Comparison of ENCODE assay signal across 10 cellular contexts in genomic region chr16:3961449-3961849, GRCh38.
DNase-seq lines count a peak whose midpoint lies in the region; ATAC-seq and TF ChIP-seq lines count a peak whose summit lies in the region.
"Had no signal": no experiment of that assay in that cellular context is flagged by ENCODE, and none has a peak within 500 bp of the region (broad histone marks: within the 10 kb centered on the region; RNA-seq: fewer than 3 reads in every experiment).

No MANE protein-coding gene starts in this region.

- no peaks in the 10 kb centered on the region for H3K9me2 ChIP-seq in Loucy (replicated peaks; ENCODE audit: low read depth, low read length)

- no peak overlapping the region for H2AFZ ChIP-seq in Loucy (ENCODE audit: low read length)

- ATAC-seq in natural killer cell treated with Interleukin-12 subunit alpha and Interleukin-12 subunit beta and Interleukin-15 and Interleukin-18, amount 100 ng/mL, for 72 hours, result no peak
- ATAC-seq in GM21529 (IDR thresholded peaks at IDR 0.05; ENCODE audit: unreplicated experiment), result no peak

- no peaks in the 10 kb centered on the region for H3K9me3 Mint-ChIP-seq in natural killer cell treated with Interleukin-12 subunit alpha and Interleukin-12 subunit beta and Interleukin-15 and Interleukin-18, amount 100 ng/mL, for 72 hours

- peaks cover 0 to 8% of the 10 kb centered on the region in 2 donors for H3K27me3 Mint-ChIP-seq in natural killer cell treated with Interleukin-12 subunit alpha and Interleukin-12 subunit beta and Interleukin-15 and Interleukin-18, amount 100 ng/mL, for 72 hours

- TF ChIP-seq CTCF in Loucy (conservative IDR thresholded peaks at IDR 0.05; ENCODE audit: low read length), result no peak

- no peak overlapping the region for H3K9ac ChIP-seq in BLaER1
- no peak overlapping the region for H3K9ac ChIP-seq in Loucy (ENCODE audit: low read depth, low read length, poor library complexity, severe bottlenecking)
- H3K9ac ChIP-seq in duodenal mucosa (ENCODE audit: low read depth in 1 of 2, low read length in 2 of 2), result peak overlapping the region in 1 of 2 donors; percentile 70

- H3K4me3 ChIP-seq in BLaER1 (peak overlapping the region; percentile 61), Loucy (ENCODE audit: low read length, poor library complexity, severe bottlenecking) (no peak overlapping the region), duodenal mucosa (ENCODE audit: low read depth in 1 of 2, low read length in 2 of 2) (peak overlapping the region in 1 of 2 donors; percentile 69)

- no peaks in the 10 kb centered on the region for H3F3A ChIP-seq in Loucy (ENCODE audit: low read depth)

- H3K36me3 ChIP-seq in BLaER1 (peaks cover 27% of the 10 kb centered on the region), Loucy (ENCODE audit: insufficient read depth, low read length) (no peaks in the 10 kb centered on the region), duodenal mucosa (ENCODE audit: control insufficient read depth in 1 of 2, insufficient read depth in 2 of 2, low read length in 2 of 2) (peaks cover 7 to 12% of the 10 kb centered on the region in 2 donors)

- peak overlapping the region; percentile 81 for H3K4me2 ChIP-seq in BLaER1
- H3K4me2 ChIP-seq in Loucy (ENCODE audit: low read depth, low read length, poor library complexity, severe bottlenecking), result peak overlapping the region; percentile 63

- H3K27me3 ChIP-seq in BLaER1 (no peaks in the 10 kb centered on the region), Loucy (ENCODE audit: insufficient read depth, low read length, poor library complexity, severe bottlenecking) (no peaks in the 10 kb centered on the region), duodenal mucosa (ENCODE audit: control insufficient read depth in 1 of 2, insufficient read depth in 2 of 2, low read length in 2 of 2) (peaks cover 5 to 9% of the 10 kb centered on the region in 2 donors)

- peak; percentile 44 for DNase-seq in natural killer cell treated with Interleukin-12 subunit alpha and Interleukin-12 subunit beta and Interleukin-15 and Interleukin-18, amount 100 ng/mL, for 72 hours (ENCODE audit: low spot score)
- DNase-seq in NCI-H82 (lab: John Stamatoyannopoulos, UW) (no peak), SKM-1 (lab: John Stamatoyannopoulos, UW; ENCODE audit: unreplicated experiment) (no peak)
- DNase-seq in activated naive CD4-positive, alpha-beta T cell treated with Interleukin-2 at 50 U/mL for 16 hours, result no peak
- DNase-seq: cortex of kidney, retina had no signal

- H4K20me1 ChIP-seq in BLaER1, result peaks cover 24% of the 10 kb centered on the region
- H4K20me1 ChIP-seq in Loucy (ENCODE audit: insufficient read depth, low read length, poor library complexity, severe bottlenecking), result no peaks in the 10 kb centered on the region

- H3K4me3 Mint-ChIP-seq in natural killer cell treated with Interleukin-12 subunit alpha and Interleukin-12 subunit beta and Interleukin-15 and Interleukin-18, amount 100 ng/mL, for 72 hours, result peak overlapping the region; percentile 58

- peaks cover 10 to 19% of the 10 kb centered on the region in 2 donors for H3K4me1 Mint-ChIP-seq in natural killer cell treated with Interleukin-12 subunit alpha and Interleukin-12 subunit beta and Interleukin-15 and Interleukin-18, amount 100 ng/mL, for 72 hours (ENCODE audit: low read depth in 2 of 2)

- 0 out of 2 replicates have a peak, but pooled peaks cover 4% of the 10 kb centered on the region for H3K9me3 ChIP-seq in BLaER1
- no peaks in the 10 kb centered on the region for H3K9me3 ChIP-seq in Loucy (ENCODE audit: insufficient read depth, low read depth, low read length)
- H3K9me3 ChIP-seq in duodenal mucosa (ENCODE audit: control insufficient read depth in 1 of 2, low read length in 2 of 2), result no peaks in the 10 kb centered on the region

- H3K27ac ChIP-seq in BLaER1 (peak overlapping the region; percentile 46), duodenal mucosa (ENCODE audit: low read depth, low read length) (peak overlapping the region; percentile 31)

- no peaks in the 10 kb centered on the region for H3K36me3 Mint-ChIP-seq in natural killer cell treated with Interleukin-12 subunit alpha and Interleukin-12 subunit beta and Interleukin-15 and Interleukin-18, amount 100 ng/mL, for 72 hours

- no peaks in the 10 kb centered on the region for H3K79me2 ChIP-seq in Loucy (ENCODE audit: insufficient read depth, low read length)

- peaks cover 55% of the 10 kb centered on the region for H3K4me1 ChIP-seq in BLaER1
- no peaks in the 10 kb centered on the region for H3K4me1 ChIP-seq in Loucy (ENCODE audit: insufficient read depth, low read length, poor library complexity, severe bottlenecking)
- H3K4me1 ChIP-seq in duodenal mucosa (ENCODE audit: control insufficient read depth in 1 of 2, insufficient read depth in 2 of 2, low read length in 2 of 2), result peaks cover 0 to 17% of the 10 kb centered on the region in 2 donors

- peak overlapping the region in 1 of 2 donors; percentile 80 for H3K27ac Mint-ChIP-seq in natural killer cell treated with Interleukin-12 subunit alpha and Interleukin-12 subunit beta and Interleukin-15 and Interleukin-18, amount 100 ng/mL, for 72 hours
